Comparison of ENCODE assay signal across 8 cellular contexts in the genomic region with DNA sequence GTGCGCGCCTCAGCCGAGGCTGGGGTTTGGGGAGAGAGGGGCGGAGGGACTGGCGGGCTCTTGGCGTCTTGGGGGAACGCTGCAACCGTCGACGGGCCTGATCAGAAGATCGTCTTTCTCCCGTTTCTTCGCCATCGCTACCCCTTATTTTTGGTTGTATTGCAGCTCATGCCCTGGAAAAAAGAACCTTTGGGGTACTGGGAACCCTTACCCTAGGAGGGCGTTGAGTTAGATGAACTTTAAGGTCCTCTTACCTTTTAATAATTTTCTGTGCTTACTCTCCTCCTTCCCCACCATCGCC.
DNase-seq lines count a peak whose midpoint lies in the region; ATAC-seq and TF ChIP-seq lines count a peak whose summit lies in the region.

No MANE protein-coding gene starts in this region.

- peaks cover 11% of the 10 kb centered on the region for H3K4me1 ChIP-seq in HEK293 (ENCODE audit: control insufficient read depth, insufficient read depth, low read length)

- no peaks in the 10 kb centered on the region for H3K9me3 Mint-ChIP-seq in stimulated activated effector memory CD8-positive, alpha-beta T cell treated with anti-CD3 and anti-CD28 coated beads, Interleukin-12 subunit alpha, Interleukin-12 subunit beta, amount 100 ng/mL, for 72 hours

- peak; percentile 77 for ATAC-seq in stimulated activated effector memory CD8-positive, alpha-beta T cell treated with anti-CD3 and anti-CD28 coated beads, Interleukin-12 subunit alpha, Interleukin-12 subunit beta, amount 100 ng/mL, for 72 hours
- no peak for ATAC-seq in HG02884 (IDR thresholded peaks at IDR 0.05; ENCODE audit: unreplicated experiment)

- POLR2A ChIA-PET in HEK293 (lab: Yijun Ruan, JAX): interaction anchor here (0.5 to 3.3 kb wide), 27 partner anchors 10 to 1129 kb away, joined by 3 to 62 read pairs (median 5); partner anchors contain the start of genes CDC23, DNAJC18, HSPA9 and MATR3

- peak; percentile 78 for DNase-seq in activated CD4-positive, alpha-beta T cell treated with anti-CD3 and anti-CD28 coated beads, Interleukin-2, amount 50 U/mL, for 1 hour
- DNase-seq in germinal center (ENCODE audit: low spot score) (peak; percentile 90), NCI-H446 treated with DMSO at 0.1 percent for 48 hours (lab: John Stamatoyannopoulos, UW) (no peak), islet precursor cell (no peak)
- no peak for DNase-seq in stimulated activated effector memory CD8-positive, alpha-beta T cell treated with anti-CD3 and anti-CD28 coated beads, Interleukin-12 subunit alpha, Interleukin-12 subunit beta, amount 100 ng/mL, for 72 hours (ENCODE audit: low spot score in 2 of 2)

- H3K4me3 ChIP-seq in GM08714 (ENCODE audit: low read length) (peak overlapping the region; percentile 90), HEK293 (ENCODE audit: low read depth, low read length) (peak overlapping the region; percentile 97)

- H3K27ac ChIP-seq in HEK293 (ENCODE audit: extremely low read depth, low read depth, low read length): peak overlapping the region; percentile 97

- peak overlapping the region; percentile 99 for H3K27ac Mint-ChIP-seq in stimulated activated effector memory CD8-positive, alpha-beta T cell treated with anti-CD3 and anti-CD28 coated beads, Interleukin-12 subunit alpha, Interleukin-12 subunit beta, amount 100 ng/mL, for 72 hours

- H3K9me3 ChIP-seq in HEK293 (ENCODE audit: control insufficient read depth, insufficient read depth, low read depth, low read length): no peaks in the 10 kb centered on the region

- TF ChIP-seq CTCF in HEK293 (tag by site-specific recombination; IDR thresholded peaks at IDR 0.05): no peak

- peaks cover 64% of the 10 kb centered on the region for H3K36me3 Mint-ChIP-seq in stimulated activated effector memory CD8-positive, alpha-beta T cell treated with anti-CD3 and anti-CD28 coated beads, Interleukin-12 subunit alpha, Interleukin-12 subunit beta, amount 100 ng/mL, for 72 hours

- H3K4me1 Mint-ChIP-seq in stimulated activated effector memory CD8-positive, alpha-beta T cell treated with anti-CD3 and anti-CD28 coated beads, Interleukin-12 subunit alpha, Interleukin-12 subunit beta, amount 100 ng/mL, for 72 hours: peaks cover 45% of the 10 kb centered on the region

- peaks cover 16 to 28% of the 10 kb centered on the region in 2 experiments for H3K36me3 ChIP-seq in HEK293 (ENCODE audit: control insufficient read depth in 2 of 2, insufficient read depth in 1 of 2, low read length in 2 of 2)

- peak overlapping the region; percentile 98 for H3K4me3 Mint-ChIP-seq in stimulated activated effector memory CD8-positive, alpha-beta T cell treated with anti-CD3 and anti-CD28 coated beads, Interleukin-12 subunit alpha, Interleukin-12 subunit beta, amount 100 ng/mL, for 72 hours

- CTCF ChIA-PET in HEK293 (lab: Yijun Ruan, JAX): interaction anchor here (0.5 to 1.6 kb wide), 16 partner anchors 8 to 786 kb away, joined by 3 to 7 read pairs (median 4); partner anchors contain the start of gene MATR3

TF ChIP-seq in HEK293, 187 proteins besides CTCF, POLR2A, EP300 and RAD21:
- no peak for TF ChIP-seq ZNF560 (tag by site-specific recombination; IDR thresholded peaks at IDR 0.05; ENCODE audit: borderline replicate concordance)
- TF ChIP-seq ZNF184 (tag by site-specific recombination; IDR thresholded peaks at IDR 0.05): 0 out of 2 replicates have a peak, but pooled peaks have one; percentile 28
- no peak for TF ChIP-seq ZNF19 (tag by site-specific recombination; IDR thresholded peaks at IDR 0.05; ENCODE audit: low read depth)
- TF ChIP-seq, protein P1, sequence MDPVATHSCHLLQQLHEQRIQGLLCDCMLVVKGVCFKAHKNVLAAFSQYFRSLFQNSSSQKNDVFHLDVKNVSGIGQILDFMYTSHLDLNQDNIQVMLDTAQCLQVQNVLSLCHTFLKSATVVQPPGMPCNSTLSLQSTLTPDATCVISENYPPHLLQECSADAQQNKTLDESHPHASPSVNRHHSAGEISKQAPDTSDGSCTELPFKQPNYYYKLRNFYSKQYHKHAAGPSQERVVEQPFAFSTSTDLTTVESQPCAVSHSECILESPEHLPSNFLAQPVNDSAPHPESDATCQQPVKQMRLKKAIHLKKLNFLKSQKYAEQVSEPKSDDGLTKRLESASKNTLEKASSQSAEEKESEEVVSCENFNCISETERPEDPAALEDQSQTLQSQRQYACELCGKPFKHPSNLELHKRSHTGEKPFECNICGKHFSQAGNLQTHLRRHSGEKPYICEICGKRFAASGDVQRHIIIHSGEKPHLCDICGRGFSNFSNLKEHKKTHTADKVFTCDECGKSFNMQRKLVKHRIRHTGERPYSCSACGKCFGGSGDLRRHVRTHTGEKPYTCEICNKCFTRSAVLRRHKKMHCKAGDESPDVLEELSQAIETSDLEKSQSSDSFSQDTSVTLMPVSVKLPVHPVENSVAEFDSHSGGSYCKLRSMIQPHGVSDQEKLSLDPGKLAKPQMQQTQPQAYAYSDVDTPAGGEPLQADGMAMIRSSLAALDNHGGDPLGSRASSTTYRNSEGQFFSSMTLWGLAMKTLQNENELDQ (tag by site-specific recombination; IDR thresholded peaks at IDR 0.05; ENCODE audit: low read depth): no peak
- no peak for TF ChIP-seq ZNF488 (tag by site-specific recombination; IDR thresholded peaks at IDR 0.05)
- TF ChIP-seq MEIS1 (CRISPR knock-in tag; IDR thresholded peaks at IDR 0.05; ENCODE audit: borderline replicate concordance): no peak
- TF ChIP-seq GLI4 (tag by site-specific recombination; IDR thresholded peaks at IDR 0.05): no peak
- TF ChIP-seq ZNF214 (tag by site-specific recombination; IDR thresholded peaks at IDR 0.05; ENCODE audit: borderline replicate concordance): no peak
- TF ChIP-seq ZSCAN30 (tag by site-specific recombination; IDR thresholded peaks at IDR 0.05): no peak

Comparison
In these comparisons a context has a peak if more than half of its experiments do, and no peak if none do; other contexts are left out.
1. DNase-seq: peak in activated CD4-positive, alpha-beta T cell treated with anti-CD3 and anti-CD28 coated beads, Interleukin-2, amount 50 U/mL, for 1 hour (single experiment) and germinal center (single experiment); none in stimulated activated effector memory CD8-positive, alpha-beta T cell treated with anti-CD3 and anti-CD28 coated beads, Interleukin-12 subunit alpha, Interleukin-12 subunit beta, amount 100 ng/mL, for 72 hours (0 of 2), NCI-H446 treated with DMSO at 0.1 percent for 48 hours (single experiment) and islet precursor cell (single experiment).